ENCODE assay signal across 12 cellular contexts in genomic region chr7:139762886-139763285, GRCh38. TPM values are rescaled to one million over a fixed set of nuclear protein-coding genes. Genes with fewer than 3 reads are reported as not detected.
DNase-seq lines count a peak whose midpoint lies in the region; ATAC-seq, FAIRE-seq and TF ChIP-seq lines count a peak whose summit lies in the region.
"Had no signal": no experiment of that assay in that cellular context is flagged by ENCODE, and none has a peak within 500 bp of the region (broad histone marks: within the 10 kb centered on the region; RNA-seq: fewer than 3 reads in every experiment).

No MANE protein-coding gene starts in this region.

- no peak overlapping the region for H2AFZ ChIP-seq in osteoblast (ENCODE audit: low read length)

- peaks cover 3% of the 10 kb centered on the region for H3K36me3 ChIP-seq in osteoblast (ENCODE audit: insufficient read depth, low read length)
- H3K36me3 ChIP-seq: HAP-1, vagina had no signal

- no peak for DNase-seq in GM12892 (ENCODE audit: insufficient read length)
- DNase-seq in activated naive CD8-positive, alpha-beta T cell treated with anti-CD3 and anti-CD28 coated beads for 36 hours: no peak
- peak; percentile 76 for DNase-seq in glomerular visceral epithelial cell (ENCODE audit: extremely low spot score)
- DNase-seq in osteoblast (ENCODE audit: insufficient read length, low spot score, missing footprints): no peak
- DNase-seq in NOMO-1 treated with DMSO at 0.1 percent for 48 hours (lab: John Stamatoyannopoulos, UW; ENCODE audit: unreplicated experiment): no peak
- DNase-seq in NCI-H1417 treated with DMSO at 0.1 percent for 48 hours (lab: John Stamatoyannopoulos, UW): no peak
- DNase-seq: DMS79, occipital lobe had no signal

- no peak for ATAC-seq in GM21529 (IDR thresholded peaks at IDR 0.05; ENCODE audit: unreplicated experiment)
- ATAC-seq in HG02981 (IDR thresholded peaks at IDR 0.05; ENCODE audit: unreplicated experiment): no peak

- H3K9me3 ChIP-seq in osteoblast (ENCODE audit: low read depth, low read length): no peaks in the 10 kb centered on the region
- H3K9me3 ChIP-seq: HAP-1, vagina had no signal

- H3K4me3 Mint-ChIP-seq in activated naive CD8-positive, alpha-beta T cell treated with anti-CD3 and anti-CD28 coated beads for 36 hours: no peak overlapping the region

- peaks cover 33% of the 10 kb centered on the region for H4K20me1 ChIP-seq in osteoblast (ENCODE audit: insufficient read depth, low read length)

- no peak overlapping the region for H3K4me3 ChIP-seq in osteoblast (ENCODE audit: insufficient read depth, low read length)
- H3K4me3 ChIP-seq: HAP-1, vagina had no signal

- no peaks in the 10 kb centered on the region for H3K27me3 ChIP-seq in osteoblast (ENCODE audit: insufficient read depth, low read length)
- H3K27me3 ChIP-seq: vagina had no signal

- H3K4me1 ChIP-seq in osteoblast (ENCODE audit: insufficient read depth, low read length): peaks cover 9% of the 10 kb centered on the region

- 0 out of 2 replicates have a peak, but pooled peaks have one; percentile 21 for TF ChIP-seq POLR2A in GM12892 (IDR thresholded peaks at IDR 0.05; ENCODE audit: low read depth, low read length)

- H3K36me3 Mint-ChIP-seq in activated naive CD8-positive, alpha-beta T cell treated with anti-CD3 and anti-CD28 coated beads for 36 hours: peaks cover 19% of the 10 kb centered on the region

- H3K4me1 Mint-ChIP-seq in activated naive CD8-positive, alpha-beta T cell treated with anti-CD3 and anti-CD28 coated beads for 36 hours: peaks cover 48% of the 10 kb centered on the region

- FAIRE-seq in GM12892 (lab: Jason Lieb, UNC): no peak

- H3K79me2 ChIP-seq in osteoblast (ENCODE audit: insufficient read depth, low read length): peaks cover 99% of the 10 kb centered on the region

- no peak for TF ChIP-seq CTCF in osteoblast (IDR thresholded peaks at IDR 0.05; ENCODE audit: extremely low read depth, low read depth, low read length)

- no peaks in the 10 kb centered on the region for H3K9me3 Mint-ChIP-seq in activated naive CD8-positive, alpha-beta T cell treated with anti-CD3 and anti-CD28 coated beads for 36 hours

- peak overlapping the region; percentile 7 for H3K27ac ChIP-seq in osteoblast (ENCODE audit: low read depth, low read length)
- H3K27ac ChIP-seq: vagina had no signal

- peak overlapping the region; percentile 9 for H3K27ac Mint-ChIP-seq in activated naive CD8-positive, alpha-beta T cell treated with anti-CD3 and anti-CD28 coated beads for 36 hours

- no peaks in the 10 kb centered on the region for H3K27me3 Mint-ChIP-seq in activated naive CD8-positive, alpha-beta T cell treated with anti-CD3 and anti-CD28 coated beads for 36 hours

- H3K4me2 ChIP-seq in osteoblast (ENCODE audit: insufficient read depth, low read length): no peak overlapping the region

RNA-seq across cellular contexts. Expression of gene HIPK2, which starts 14.9 kb away (rescaled TPM):
- 26.3 TPM for polyA plus RNA-seq in GM12892 (2012; ENCODE audit: missing spikeins)
- total RNA-seq in activated naive CD8-positive, alpha-beta T cell treated with anti-CD3 and anti-CD28 coated beads for 36 hours: 10 to 100 TPM; 15.4 to 16.1 TPM
- 12.7 and 13.3 TPM in 2 replicates for total RNA-seq in osteoblast
